30 cellular contexts compared by ENCODE assay signal in genomic region chr18:68922392-68922791, GRCh38.
"Had no signal": no experiment of that assay in that cellular context is flagged by ENCODE, and none has a peak within 500 bp of the region (broad histone marks: within the 10 kb centered on the region; RNA-seq: fewer than 3 reads in every experiment).

No MANE protein-coding gene starts in this region.

- H3K27ac ChIP-seq: left lung, lower lobe of right lung, neural progenitor cell, neutrophil, skin epidermis, stomach, testis, thyroid gland, transverse colon, upper lobe of left lung, vagina had no signal

- H3K27me3 Mint-ChIP-seq: naive B cell; progenitor cell of endocrine pancreas; stimulated activated naive B cell treated with anti-CD40 and anti-IgM and Interleukin-4, amounts not matched to agents 10 μg/mL and 1 μg/mL and 100 μg/mL, for 72 hours had no signal

- H3K4me1 ChIP-seq: left lung, lower lobe of right lung, neural progenitor cell, stomach, testis, thyroid gland, transverse colon, upper lobe of left lung, vagina had no signal

- H3K9me3 Mint-ChIP-seq: mesothelial cell of epicardium; naive B cell; nephron progenitor cell; neural progenitor cell; stimulated activated naive B cell treated with anti-CD40 and anti-IgM and Interleukin-4, amounts not matched to agents 10 μg/mL and 1 μg/mL and 100 μg/mL, for 72 hours had no signal

- H3K4me1 Mint-ChIP-seq: mesothelial cell of epicardium; naive B cell; natural killer cell; stimulated activated naive B cell treated with anti-CD40 and anti-IgM and Interleukin-4, amounts not matched to agents 10 μg/mL and 1 μg/mL and 100 μg/mL, for 72 hours had no signal

- H3K27ac Mint-ChIP-seq: mesothelial cell of epicardium; naive B cell; natural killer cell; nephron progenitor cell; neural progenitor cell; progenitor cell of endocrine pancreas; stimulated activated naive B cell treated with anti-CD40 and anti-IgM and Interleukin-4, amounts not matched to agents 10 μg/mL and 1 μg/mL and 100 μg/mL, for 72 hours had no signal

- H3K36me3 Mint-ChIP-seq: mesothelial cell of epicardium; naive B cell; natural killer cell; neural progenitor cell; stimulated activated naive B cell treated with anti-CD40 and anti-IgM and Interleukin-4, amounts not matched to agents 10 μg/mL and 1 μg/mL and 100 μg/mL, for 72 hours had no signal

- H3K27me3 ChIP-seq: left lung, neural progenitor cell, neutrophil, stomach, testis, thyroid gland, transverse colon, upper lobe of left lung, vagina had no signal

- FAIRE-seq: kidney had no signal

- H3K9me3 ChIP-seq: left lung, lower lobe of right lung, neutrophil, stomach, testis, thyroid gland, transverse colon, upper lobe of left lung, vagina had no signal

- H3K9ac ChIP-seq: neural progenitor cell had no signal

- H3K4me3 Mint-ChIP-seq: mesothelial cell of epicardium; naive B cell; natural killer cell; nephron progenitor cell; neural progenitor cell; stimulated activated naive B cell treated with anti-CD40 and anti-IgM and Interleukin-4, amounts not matched to agents 10 μg/mL and 1 μg/mL and 100 μg/mL, for 72 hours had no signal

- DNase-seq: hippocampal formation; kidney; left colon; left lung; lower lobe of right lung; mesendoderm; naive B cell; natural killer cell; nephron progenitor cell; occipital lobe; retina; right cardiac atrium; stimulated activated CD4-positive, alpha-beta T cell treated with anti-CD3 and anti-CD28 coated beads, Interleukin-12 subunit alpha, Interleukin-12 subunit beta, amount 100 ng/mL, for 4 hours; stimulated activated CD4-positive, alpha-beta T cell treated with anti-CD3 and anti-CD28 coated beads, Interleukin-15, amount 100 ng/mL, for 24 hours; stimulated activated CD4-positive, alpha-beta T cell treated with anti-CD3 and anti-CD28 coated beads, Interleukin-2, amount 100 ng/mL, for 24 hours; stimulated activated CD4-positive, alpha-beta T cell treated with anti-CD3 and anti-CD28 coated beads, Interleukin-4, amount 100 ng/mL, for 1 hour; stimulated activated naive B cell treated with anti-CD40 and anti-IgM and Interleukin-4, amounts not matched to agents 10 μg/mL and 1 μg/mL and 100 μg/mL, for 72 hours; stimulated activated naive CD8-positive, alpha-beta T cell treated with anti-CD3 and anti-CD28 coated beads, Interleukin-15, Interleukin-2, amounts not matched to agents 100 U/mL and 50 U/mL, for 24 hours; stomach; testis; thyroid gland; transverse colon; upper lobe of left lung had no signal

- H3K4me2 ChIP-seq: neural progenitor cell had no signal

- H3K4me3 ChIP-seq: left lung, lower lobe of right lung, neural progenitor cell, skin epidermis, stomach, testis, thyroid gland, transverse colon, upper lobe of left lung, vagina had no signal

- ATAC-seq: left colon; left lung; lower lobe of right lung; natural killer cell; right cardiac atrium; sciatic nerve; stimulated activated naive B cell treated with anti-CD40 and anti-IgM and Interleukin-4, amounts not matched to agents 10 μg/mL and 1 μg/mL and 100 μg/mL, for 72 hours; stimulated activated naive CD8-positive, alpha-beta T cell treated with anti-CD3 and anti-CD28 coated beads, Interleukin-15, Interleukin-2, amounts not matched to agents 100 U/mL and 50 U/mL, for 24 hours had no signal

- H3K36me3 ChIP-seq: left lung, lower lobe of right lung, neural progenitor cell, neutrophil, stomach, thyroid gland, transverse colon, upper lobe of left lung, vagina had no signal

- H2AFZ ChIP-seq: neural progenitor cell had no signal
